19 cellular contexts compared by ENCODE assay signal in genomic region chr11:66866007-66866406, GRCh38. TPM values are rescaled to one million over a fixed set of nuclear protein-coding genes. Genes with fewer than 3 reads are reported as not detected.
DNase-seq lines count a peak whose midpoint lies in the region; ATAC-seq, FAIRE-seq and TF ChIP-seq lines count a peak whose summit lies in the region.
"Had no signal": no experiment of that assay in that cellular context is flagged by ENCODE, and none has a peak within 500 bp of the region (broad histone marks: within the 10 kb centered on the region; RNA-seq: fewer than 3 reads in every experiment).

No MANE protein-coding gene starts in this region.

- no peak overlapping the region for H2AK5ac ChIP-seq in H1 (ENCODE audit: low read depth, low read length)

- CTCF ChIA-PET in H1 (lab: Charles Lee; ENCODE audit: partially characterized antibody) = interaction anchor here (1.3 to 13.8 kb wide), 8 partner anchors 12 to 111 kb away, joined by 3 to 199 read pairs (median 14); partner anchors contain the start of genes C11orf86 and RCE1

- H3K9ac ChIP-seq in KMS-11 (no peak overlapping the region), H1 (replicated peaks in 1 of 4; ENCODE audit: extremely low read depth in 1 of 4, low read depth in 3 of 4, low read length in 3 of 4) (0 out of 7 replicates have a peak overlapping the region, but pooled peaks of 1 of the 4 experiments have one; percentile 32), neural progenitor cell (no peak overlapping the region), kidney (ENCODE audit: low read length in 2 of 2) (no peak overlapping the region)

- FAIRE-seq in H1 (lab: Jason Lieb, UNC) = no peak
- no peak for FAIRE-seq in kidney (lab: Jason Lieb, UNC)
- FAIRE-seq: HepG2 had no signal

- H3K23ac ChIP-seq in H1 (ENCODE audit: insufficient read length) = no peak overlapping the region

- no peak overlapping the region for H3K18ac ChIP-seq in H1 (ENCODE audit: extremely low read depth, low read length)

- H3K9me3 Mint-ChIP-seq in neural progenitor cell = no peaks in the 10 kb centered on the region
- H3K9me3 Mint-ChIP-seq: CD4-positive, CD25-positive, alpha-beta regulatory T cell; CD8-positive, alpha-beta memory T cell; GM23338; HFFc6; IgD-negative memory B cell had no signal

- no peak overlapping the region for H2BK120ac ChIP-seq in H1 (replicated peaks; ENCODE audit: low read depth, low read length)

- no peak overlapping the region for H2BK5ac ChIP-seq in H1 (ENCODE audit: low read depth, low read length)

- H3K23me2 ChIP-seq in H1 (ENCODE audit: low read depth, low read length) = no peaks in the 10 kb centered on the region

- H3K4me3 ChIP-seq in KMS-11 (IDR thresholded peaks at IDR 0.05; ENCODE audit: insufficient read depth, low read depth, low read length) (no peak overlapping the region), H1 (ENCODE audit: extremely low read depth in 1 of 4, insufficient read depth in 2 of 4, low read depth in 3 of 4, low read length in 4 of 4) (no peak overlapping the region), neural progenitor cell (no peak overlapping the region), kidney (ENCODE audit: low read length in 2 of 2) (no peak overlapping the region)
- H3K4me3 ChIP-seq: BLaER1 treated with 17β-estradiol and CSF1 and Interleukin-3, amounts not matched to agents 10 nM and 100 nM; GM23338 had no signal

- TF ChIP-seq EP300 in H1 (IDR thresholded peaks at IDR 0.05; ENCODE audit: borderline replicate concordance in 1 of 2, low read depth in 2 of 2, low read length in 2 of 2) = no peak

- no peak for TF ChIP-seq POLR2A in H1 (IDR thresholded peaks at IDR 0.05; ENCODE audit: control extremely low read depth in 1 of 2, low read depth in 2 of 2, low read length in 2 of 2)

- H3K4me1 ChIP-seq in KMS-11 (ENCODE audit: low read depth, poor library complexity, severe bottlenecking) = peaks cover 42% of the 10 kb centered on the region
- peaks cover 0 to 12% (median 2%) of the 10 kb centered on the region in 4 experiments; a peak in 5 of 7 replicates for H3K4me1 ChIP-seq in H1 (replicated peaks in 1 of 4; ENCODE audit: control insufficient read depth in 3 of 4, insufficient read depth in 4 of 4, low read length in 3 of 4)
- H3K4me1 ChIP-seq in neural progenitor cell = peaks cover 5% of the 10 kb centered on the region
- H3K4me1 ChIP-seq in kidney (ENCODE audit: control insufficient read depth in 1 of 2, insufficient read depth in 1 of 2, low read depth in 1 of 2, low read length in 2 of 2) = no peaks in the 10 kb centered on the region

- no peaks in the 10 kb centered on the region for H3K27me3 ChIP-seq in KMS-11 (ENCODE audit: insufficient read depth, low read depth)
- H3K27me3 ChIP-seq in H1 (replicated peaks in 1 of 4; ENCODE audit: control insufficient read depth in 3 of 4, extremely low read depth in 1 of 4, insufficient read depth in 3 of 4, low read length in 3 of 4) = no peaks in the 10 kb centered on the region
- no peaks in the 10 kb centered on the region for H3K27me3 ChIP-seq in neural progenitor cell
- H3K27me3 ChIP-seq: BLaER1 treated with 17β-estradiol and CSF1 and Interleukin-3, amounts not matched to agents 10 nM and 100 nM had no signal

- WGBS in H1 (ENCODE audit: extremely low coverage in 1 of 2, insufficient coverage in 1 of 2, insufficient read length in 1 of 2, insufficient replicate concordance in 2 of 2, low coverage in 1 of 2, low lambda C conversion rate in 2 of 2, missing lambda C conversion rate in 1 of 2), 2 experiments = 90% methylated on average over 15 of the region's 23 CpGs; no CpG with 5 or more reads in 1 of the 2 experiments

- intact Hi-C loops in kidney (cut with DNase I) = no loop called here

- no peak overlapping the region for H3K27ac Mint-ChIP-seq in neural progenitor cell
- H3K27ac Mint-ChIP-seq: B cell; CD8-positive, alpha-beta memory T cell; GM23338; HFFc6; IgD-negative memory B cell had no signal

- H3K9me3 ChIP-seq in H1 (ENCODE audit: insufficient read depth in 2 of 2, low read depth in 1 of 2, low read length in 1 of 2) (no peaks in the 10 kb centered on the region), neural progenitor cell (ENCODE audit: low read depth) (no peaks in the 10 kb centered on the region), kidney (ENCODE audit: control insufficient read depth in 1 of 2, low read length in 2 of 2) (no peaks in the 10 kb centered on the region)
- H3K9me3 ChIP-seq: BLaER1 treated with 17β-estradiol and CSF1 and Interleukin-3, amounts not matched to agents 10 nM and 100 nM had no signal

- H3K79me2 ChIP-seq in KMS-11 (ENCODE audit: insufficient read depth, low read depth) (no peaks in the 10 kb centered on the region), H1 (ENCODE audit: control insufficient read depth in 1 of 2, insufficient read depth in 2 of 2, low read length in 2 of 2) (no peaks in the 10 kb centered on the region), neural progenitor cell (ENCODE audit: low read depth) (no peaks in the 10 kb centered on the region)

- H4K91ac ChIP-seq in H1 (replicated peaks; ENCODE audit: insufficient read length, low read length) = no peak overlapping the region

- 0 out of 2 replicates have a peak overlapping the region, but pooled peaks have one; percentile 14 for H4K8ac ChIP-seq in H1 (ENCODE audit: extremely low read depth, insufficient read depth, low read length)

- no peaks in the 10 kb centered on the region for H3K36me3 Mint-ChIP-seq in neural progenitor cell
- H3K36me3 Mint-ChIP-seq: CD4-positive, CD25-positive, alpha-beta regulatory T cell; CD8-positive, alpha-beta memory T cell; IgD-negative memory B cell had no signal

- no peaks in the 10 kb centered on the region for H4K20me1 ChIP-seq in KMS-11 (ENCODE audit: insufficient read depth)
- H4K20me1 ChIP-seq in H1 (replicated peaks in 1 of 2; ENCODE audit: control insufficient read depth in 1 of 2, insufficient read depth in 2 of 2, low read length in 2 of 2) = peaks cover 0 to 2% of the 10 kb centered on the region in 2 experiments
- H4K20me1 ChIP-seq in neural progenitor cell (ENCODE audit: low read depth) = no peaks in the 10 kb centered on the region

- no peak overlapping the region for H3K56ac ChIP-seq in H1 (replicated peaks; ENCODE audit: insufficient read length, low read depth, low read length)

- H2BK20ac ChIP-seq in H1 (ENCODE audit: low read length) = no peak overlapping the region

- peak overlapping the region; percentile 19; the same call in 1 of the 2 replicates for H3K4me2 ChIP-seq in KMS-11
- no peak overlapping the region for H3K4me2 ChIP-seq in H1 (ENCODE audit: insufficient read depth in 1 of 2, low read depth in 2 of 2, low read length in 2 of 2)
- H3K4me2 ChIP-seq in neural progenitor cell = no peak overlapping the region
- H3K4me2 ChIP-seq: BLaER1 treated with 17β-estradiol and CSF1 and Interleukin-3, amounts not matched to agents 10 nM and 100 nM; GM23338 had no signal

- H3K4ac ChIP-seq in H1 (replicated peaks; ENCODE audit: insufficient read length, low read depth, low read length) = no peak overlapping the region

- H2AFZ ChIP-seq in KMS-11 (ENCODE audit: low read depth) (no peak overlapping the region), H1 (ENCODE audit: low read length) (no peak overlapping the region), neural progenitor cell (replicated peaks) (no peak overlapping the region)
- H2AFZ ChIP-seq: GM23338 had no signal

- H3F3A ChIP-seq in neural progenitor cell (ENCODE audit: low read depth) = no peaks in the 10 kb centered on the region

- H3K27me3 Mint-ChIP-seq in neural progenitor cell (ENCODE audit: insufficient read depth, low read depth) = peaks cover 6% of the 10 kb centered on the region
- H3K27me3 Mint-ChIP-seq: B cell; CD4-positive, CD25-positive, alpha-beta regulatory T cell; CD8-positive, alpha-beta memory T cell; IgD-negative memory B cell had no signal

- H3K4me3 Mint-ChIP-seq in neural progenitor cell = peak overlapping the region; percentile 52
- H3K4me3 Mint-ChIP-seq: B cell; CD4-positive, CD25-positive, alpha-beta regulatory T cell; GM23338; HFFc6; IgD-negative memory B cell had no signal

- H3K27ac ChIP-seq in KMS-11 = no peak overlapping the region
- H3K27ac ChIP-seq in H1 (ENCODE audit: low read depth, low read length) = no peak overlapping the region
- no peak overlapping the region for H3K27ac ChIP-seq in neural progenitor cell
- no peak overlapping the region for H3K27ac ChIP-seq in kidney (ENCODE audit: low read depth in 2 of 2, low read length in 2 of 2)
- H3K27ac ChIP-seq: BLaER1 treated with 17β-estradiol and CSF1 and Interleukin-3, amounts not matched to agents 10 nM and 100 nM had no signal

- DNase-seq in DMS79 (lab: John Stamatoyannopoulos, UW) (peak; percentile 25), H1 (ENCODE audit: low read depth in 1 of 2, low spot score in 2 of 2) (no peak), neural progenitor cell (ENCODE audit: low spot score) (no peak), left lobe of liver (ENCODE audit: low spot score) (no peak), dermis blood vessel endothelial cell (no peak), kidney (no peak), inferior parietal cortex (ENCODE audit: extremely low spot score) (no peak)
- DNase-seq: CD4-positive, CD25-positive, alpha-beta regulatory T cell; CD8-positive, alpha-beta memory T cell; COR-L47; GDM1; HFFc6 had no signal

- H2BK15ac ChIP-seq in H1 (ENCODE audit: low read length) = no peak overlapping the region

- no peak for ATAC-seq in left lobe of liver
- ATAC-seq: GM23338, HCT116, HepG2 had no signal

- TF ChIP-seq CTCF in KMS-11 (conservative IDR thresholded peaks at IDR 0.05; ENCODE audit: low read depth, low read length) = no peak
- no peak for TF ChIP-seq CTCF in H1 (IDR thresholded peaks at IDR 0.05; ENCODE audit: control extremely low read depth in 1 of 3, insufficient read depth in 1 of 3, low read depth in 1 of 3, low read length in 3 of 3)
- TF ChIP-seq CTCF in neural progenitor cell (IDR thresholded peaks at IDR 0.05) = no peak
- no peak for TF ChIP-seq CTCF in kidney (IDR thresholded peaks at IDR 0.05; ENCODE audit: borderline replicate concordance, extremely low read depth, insufficient read depth)

- no peak overlapping the region for H2BK12ac ChIP-seq in H1 (ENCODE audit: low read depth, low read length)

- no peak for TF ChIP-seq RAD21 in H1 (IDR thresholded peaks at IDR 0.05 in 1 of 2, conservative IDR thresholded peaks at IDR 0.05 in 1 of 2; ENCODE audit: low read depth in 2 of 2, low read length in 2 of 2)

- H3K4me1 Mint-ChIP-seq in neural progenitor cell = peaks cover 7% of the 10 kb centered on the region

- H4K5ac ChIP-seq in H1 (ENCODE audit: insufficient read length, low read depth, low read length) = no peak overlapping the region

- H3K14ac ChIP-seq in H1 (ENCODE audit: insufficient read length) = no peak overlapping the region

- H3K79me1 ChIP-seq in H1 (ENCODE audit: low read depth, low read length) = no peaks in the 10 kb centered on the region

- POLR2A ChIA-PET in H1 (lab: Charles Lee; ENCODE audit: partially characterized antibody) = interaction anchor here (1.3 to 2.4 kb wide), 8 partner anchors 11 to 227 kb away, joined by 4 to 7 read pairs (median 6); partner anchors contain the start of genes C11orf86, RBM4 and RCE1

- H3K36me3 ChIP-seq in KMS-11 (ENCODE audit: insufficient read depth) (no peaks in the 10 kb centered on the region), H1 (ENCODE audit: control insufficient read depth in 2 of 4, insufficient read depth in 4 of 4, low read length in 3 of 4) (no peaks in the 10 kb centered on the region; a peak in 1 of 8 replicates), neural progenitor cell (no peaks in the 10 kb centered on the region), kidney (ENCODE audit: control insufficient read depth in 1 of 2, insufficient read depth in 2 of 2, low read length in 2 of 2) (peaks cover 0 to 10% of the 10 kb centered on the region in 2 donors)

RNA-seq across cellular contexts. Expression of gene LRFN4, which starts 9.1 kb away (rescaled TPM):
- total RNA-seq in H1 (2021; fragmentation: NEBNext Ultra II Directional; extraction: Animal tissue kit (Norgen Biotek cat#: 25700)) = 64.3 and 67.6 TPM in 2 replicates
- polyA plus RNA-seq in H1 (2011; rRNA removed) (49.8 and 66.9 TPM in 2 replicates), kidney (ENCODE audit: insufficient read depth, low read depth, low replicate concordance) (6.8 TPM)
- polyA plus RNA-seq in H1 (2011; cell fraction: cytosol; rRNA removed) = 38.6 TPM
- polyA plus RNA-seq in H1 (2011; cell fraction: nucleus; rRNA removed) = 112 TPM
- polyA plus RNA-seq in H1 (2012, experiment 1 of 2) = 24.3 to 37.8 TPM (median 34.2 TPM) in 4 replicates
- polyA plus RNA-seq in H1 (2012, experiment 2 of 2) = 32.6 TPM
- polyA plus RNA-seq in H1 (2013, experiment 1 of 2) = 37.5 TPM
- 32.3 TPM for polyA plus RNA-seq in H1 (2013, experiment 2 of 2)
- 8.3 and 9.8 TPM in 2 replicates for polyA minus RNA-seq in H1 (2011; rRNA and poly(A)+ RNA removed)
- polyA minus RNA-seq in H1 (2011; cell fraction: cytosol; rRNA and poly(A)+ RNA removed) = 32.6 TPM
- 32.0 TPM for polyA minus RNA-seq in H1 (2011; cell fraction: nucleus; rRNA and poly(A)+ RNA removed)
- total RNA-seq in neural progenitor cell (ENCODE audit: low replicate concordance) (6.7 and 27.9 TPM in 2 replicates), left lobe of liver (1.1 TPM), dermis blood vessel endothelial cell (30.8 and 33.3 TPM in 2 replicates), kidney (22.3 TPM)

RNA-seq across cellular contexts. Expression of gene RCE1, which starts 22.8 kb away (rescaled TPM):
- 33.7 and 35.8 TPM in 2 replicates for total RNA-seq in H1 (2021; fragmentation: NEBNext Ultra II Directional; extraction: Animal tissue kit (Norgen Biotek cat#: 25700))
- polyA plus RNA-seq in H1 (2011; rRNA removed) (84.8 and 119 TPM in 2 replicates), kidney (ENCODE audit: insufficient read depth, low read depth, low replicate concordance) (13.8 TPM)
- polyA plus RNA-seq in H1 (2011; cell fraction: cytosol; rRNA removed) = 51.7 TPM
- 112 TPM for polyA plus RNA-seq in H1 (2011; cell fraction: nucleus; rRNA removed)
- 26.3 to 35.1 TPM (median 34.3 TPM) in 4 replicates for polyA plus RNA-seq in H1 (2012, experiment 1 of 2)
- polyA plus RNA-seq in H1 (2012, experiment 2 of 2) = 38.1 TPM
- 44.3 TPM for polyA plus RNA-seq in H1 (2013, experiment 1 of 2)
- 46.4 TPM for polyA plus RNA-seq in H1 (2013, experiment 2 of 2)
- 22.8 and 25.8 TPM in 2 replicates for polyA minus RNA-seq in H1 (2011; rRNA and poly(A)+ RNA removed)
- polyA minus RNA-seq in H1 (2011; cell fraction: cytosol; rRNA and poly(A)+ RNA removed) = 22.8 TPM
- 27.7 TPM for polyA minus RNA-seq in H1 (2011; cell fraction: nucleus; rRNA and poly(A)+ RNA removed)
- total RNA-seq in neural progenitor cell (ENCODE audit: low replicate concordance) (13.7 and 35.0 TPM in 2 replicates), left lobe of liver (3.2 TPM), dermis blood vessel endothelial cell (17.0 and 27.0 TPM in 2 replicates), kidney (22.3 TPM)
